ENCODE assay signal across 13 cellular contexts in genomic region chr18:9337875-9338274, GRCh38. TPM values are rescaled to one million over a fixed set of nuclear protein-coding genes. Genes with fewer than 3 reads are reported as not detected.
DNase-seq lines count a peak whose midpoint lies in the region; ATAC-seq, FAIRE-seq and TF ChIP-seq lines count a peak whose summit lies in the region.
"Had no signal": no experiment of that assay in that cellular context is flagged by ENCODE, and none has a peak within 500 bp of the region (broad histone marks: within the 10 kb centered on the region; RNA-seq: fewer than 3 reads in every experiment).

No MANE protein-coding gene starts in this region.

- DNase-seq in DMS53 treated with DMSO at 0.1 percent for 48 hours (lab: John Stamatoyannopoulos, UW; ENCODE audit: unreplicated experiment) (peak; percentile 31), H54 (ENCODE audit: insufficient read length, low spot score) (no peak), RKO (ENCODE audit: low spot score) (peak; percentile 59), erythroblast (lab: John Stamatoyannopoulos, UW) (peak; percentile 34 to 39), tibial artery (no peak), small intestine (no peak)
- no peak for DNase-seq in activated T-cell treated with anti-CD3 and anti-CD28 coated beads, Interleukin-2, amount 50 U/mL, for 24 hours
- DNase-seq: activated CD4-positive, CD25-positive, alpha-beta regulatory T cell; CD8-positive, alpha-beta memory T cell; effector memory CD4-positive, alpha-beta T cell; NCI-H1417 had no signal

- intact Hi-C loops in tibial artery (cut with DNase I; ENCODE audit: low total_unique reads) = no loop called here

- FAIRE-seq in H54 (lab: Jason Lieb, UNC) (peak; percentile 93), small intestine (lab: Jason Lieb, UNC) (no peak)

- H3K36me3 ChIP-seq in tibial artery (peaks cover 7 to 33% (median 18%) of the 10 kb centered on the region in 3 donors), small intestine (ENCODE audit: control insufficient read depth in 2 of 2, insufficient read depth in 2 of 2, low read length in 2 of 2) (peaks cover 0 to 2% of the 10 kb centered on the region in 2 donors)

- H3K27me3 Mint-ChIP-seq in activated T-cell treated with anti-CD3 and anti-CD28 coated beads, Interleukin-2, amount 50 U/mL, for 24 hours = peaks cover 2% of the 10 kb centered on the region
- H3K27me3 Mint-ChIP-seq: CD8-positive, alpha-beta memory T cell had no signal

- H3K4me3 ChIP-seq in tibial artery (no peak overlapping the region), small intestine (ENCODE audit: low read depth in 1 of 2, low read length in 2 of 2) (no peak overlapping the region)
- H3K4me3 ChIP-seq: HAP-1 had no signal

- 64 to 65% (median 65%) methylated on average over 3 of the region's 3 CpGs for WGBS in small intestine, 3 donors

- no peak overlapping the region for H3K27ac Mint-ChIP-seq in activated T-cell treated with anti-CD3 and anti-CD28 coated beads, Interleukin-2, amount 50 U/mL, for 24 hours
- H3K27ac Mint-ChIP-seq: CD8-positive, alpha-beta memory T cell had no signal

- no peak for TF ChIP-seq CTCF in tibial artery (IDR thresholded peaks at IDR 0.05)

- peaks cover 29% of the 10 kb centered on the region for H3K36me3 Mint-ChIP-seq in activated T-cell treated with anti-CD3 and anti-CD28 coated beads, Interleukin-2, amount 50 U/mL, for 24 hours (ENCODE audit: low read depth)

- no peaks in the 10 kb centered on the region for H3K27me3 ChIP-seq in tibial artery
- H3K27me3 ChIP-seq in small intestine (ENCODE audit: control insufficient read depth in 2 of 2, insufficient read depth in 2 of 2, low read length in 2 of 2) = no peaks in the 10 kb centered on the region

- peaks cover 30% of the 10 kb centered on the region for H3K4me1 Mint-ChIP-seq in activated T-cell treated with anti-CD3 and anti-CD28 coated beads, Interleukin-2, amount 50 U/mL, for 24 hours (ENCODE audit: low read depth)

- H3K9me3 Mint-ChIP-seq in activated T-cell treated with anti-CD3 and anti-CD28 coated beads, Interleukin-2, amount 50 U/mL, for 24 hours = no peaks in the 10 kb centered on the region
- H3K9me3 Mint-ChIP-seq: CD8-positive, alpha-beta memory T cell had no signal

- TF ChIP-seq POLR2A in H54 (IDR thresholded peaks at IDR 0.05; ENCODE audit: low read depth, low read length) (no peak), erythroblast (IDR thresholded peaks at IDR 0.05; ENCODE audit: low read length) (no peak)

- ATAC-seq in HG02763 (IDR thresholded peaks at IDR 0.05; ENCODE audit: unreplicated experiment) = no peak

- H3K4me3 Mint-ChIP-seq in activated T-cell treated with anti-CD3 and anti-CD28 coated beads, Interleukin-2, amount 50 U/mL, for 24 hours = no peak overlapping the region

- H3K9me3 ChIP-seq in tibial artery (no peaks in the 10 kb centered on the region), small intestine (ENCODE audit: control insufficient read depth, low read depth) (no peaks in the 10 kb centered on the region)
- H3K9me3 ChIP-seq: HAP-1 had no signal

- H3K27ac ChIP-seq in tibial artery = peak overlapping the region in 1 of 2 donors; percentile 7
- H3K27ac ChIP-seq in small intestine (ENCODE audit: low read depth in 1 of 2, low read length in 1 of 2) = no peak overlapping the region

- H3K4me1 ChIP-seq in tibial artery (peaks cover 0 to 49% (median 16%) of the 10 kb centered on the region in 4 donors), small intestine (ENCODE audit: control insufficient read depth in 2 of 2, insufficient read depth in 1 of 2, low read depth in 1 of 2, low read length in 1 of 2) (no peaks in the 10 kb centered on the region)
- H3K4me1 ChIP-seq: HAP-1 had no signal

RNA-seq across cellular contexts. Expression of gene TWSG1, which starts 3.3 kb away (rescaled TPM):
- polyA plus RNA-seq in small intestine = 10 to 100 TPM in 1 of 3 donors, 1 to 10 TPM in 2; 2.4 to 10.2 (median 2.5) TPM

Comparison
In these comparisons a context has a peak if more than half of its experiments do, and no peak if none do; other contexts are left out.
1. DNase-seq: peak in DMS53 treated with DMSO at 0.1 percent for 48 hours (single experiment), RKO (single experiment) and erythroblast (2 of 2); none in H54 (single experiment), activated T-cell treated with anti-CD3 and anti-CD28 coated beads, Interleukin-2, amount 50 U/mL, for 24 hours (single experiment), tibial artery (0 of 2) and small intestine (single experiment).